Comparison of ENCODE assay signal across 29 cellular contexts in genomic region chr1:154572433-154573167, GRCh38. TPM values are rescaled to one million over a fixed set of nuclear protein-coding genes. Genes with fewer than 3 reads are reported as not detected.
DNase-seq lines count a peak whose midpoint lies in the region; ATAC-seq and TF ChIP-seq lines count a peak whose summit lies in the region.
"Had no signal": no experiment of that assay in that cellular context is flagged by ENCODE, and none has a peak within 500 bp of the region (broad histone marks: within the 10 kb centered on the region; RNA-seq: fewer than 3 reads in every experiment).

No MANE protein-coding gene starts in this region.

- H3K4me3 ChIP-seq in GM23338 (no peak overlapping the region), trophoblast cell (ENCODE audit: low read depth, low read length) (peak overlapping the region; percentile 14)
- H3K4me3 ChIP-seq: ascending aorta, cardiac muscle cell, neural progenitor cell, spleen, uterus had no signal

- H2BK120ac ChIP-seq in trophoblast cell (ENCODE audit: insufficient read depth, low read length, poor library complexity) = no peak overlapping the region

- ATAC-seq in GM23338 (peak; percentile 5; the same call in 1 of the 3 replicates), HG02884 (IDR thresholded peaks at IDR 0.05; ENCODE audit: unreplicated experiment) (no peak), HG03442 (IDR thresholded peaks at IDR 0.05; ENCODE audit: unreplicated experiment) (no peak)
- no peak for ATAC-seq in activated CD8-positive, alpha-beta T cell treated with anti-CD3 and anti-CD28 coated beads for 36 hours
- ATAC-seq: effector memory CD8-positive, alpha-beta T cell; left lobe of liver; right cardiac atrium; stimulated activated naive CD8-positive, alpha-beta T cell treated with anti-CD3 and anti-CD28 coated beads, Interleukin-15, amount 100 ng/mL, for 72 hours had no signal

- intact Hi-C loops in activated CD8-positive, alpha-beta T cell treated with anti-CD3 and anti-CD28 coated beads for 36 hours (cut with micrococcal nuclease) = no loop called here

- 0 out of 2 replicates have a peak, but pooled peaks cover 4% of the 10 kb centered on the region for H3K27me3 ChIP-seq in GM23338 (ENCODE audit: insufficient read depth)
- no peaks in the 10 kb centered on the region for H3K27me3 ChIP-seq in trophoblast cell (ENCODE audit: insufficient read depth, low read length)
- H3K27me3 ChIP-seq: BE2C, uterus had no signal

- peaks cover 36% of the 10 kb centered on the region for H3K4me1 Mint-ChIP-seq in GM23338
- peaks cover 1% of the 10 kb centered on the region for H3K4me1 Mint-ChIP-seq in activated CD8-positive, alpha-beta T cell treated with anti-CD3 and anti-CD28 coated beads for 36 hours (ENCODE audit: low read depth)

- no peak overlapping the region for H2BK12ac ChIP-seq in trophoblast cell (ENCODE audit: low read length)

- no peaks in the 10 kb centered on the region for H3K79me2 ChIP-seq in GM23338 (replicated peaks; ENCODE audit: insufficient read depth)
- H3K79me2 ChIP-seq in trophoblast cell (ENCODE audit: control insufficient read depth, insufficient read depth, low read length, poor library complexity) = no peaks in the 10 kb centered on the region

- H4K91ac ChIP-seq in trophoblast cell (ENCODE audit: low read depth, low read length) = no peak overlapping the region

- H2BK5ac ChIP-seq in trophoblast cell (ENCODE audit: low read depth, low read length, poor library complexity) = no peak overlapping the region

- no peak overlapping the region for H3K4me3 Mint-ChIP-seq in GM23338
- no peak overlapping the region for H3K4me3 Mint-ChIP-seq in activated CD8-positive, alpha-beta T cell treated with anti-CD3 and anti-CD28 coated beads for 36 hours
- H3K4me3 Mint-ChIP-seq: effector memory CD8-positive, alpha-beta T cell; neural progenitor cell; stimulated activated naive CD8-positive, alpha-beta T cell treated with anti-CD3 and anti-CD28 coated beads, Interleukin-15, amount 100 ng/mL, for 72 hours had no signal

- no peak overlapping the region for H4K12ac ChIP-seq in trophoblast cell (ENCODE audit: low read depth, low read length)

- H3K9me2 ChIP-seq in GM23338 (ENCODE audit: insufficient read depth) = no peaks in the 10 kb centered on the region

- H4K20me1 ChIP-seq in GM23338 (replicated peaks; ENCODE audit: insufficient read depth) = peaks cover 4% of the 10 kb centered on the region; the same call in 1 of the 2 replicates

- H2AK5ac ChIP-seq in trophoblast cell (ENCODE audit: low read length) = no peak overlapping the region

- H3K27me3 Mint-ChIP-seq in GM23338 (ENCODE audit: insufficient read depth, low read depth, poor library complexity) = peaks cover 30% of the 10 kb centered on the region
- peaks cover under 1% of the 10 kb centered on the region for H3K27me3 Mint-ChIP-seq in activated CD8-positive, alpha-beta T cell treated with anti-CD3 and anti-CD28 coated beads for 36 hours

- no peak overlapping the region for H3K27ac ChIP-seq in GM23338 (ENCODE audit: low read depth)
- no peak overlapping the region for H3K27ac ChIP-seq in trophoblast cell (ENCODE audit: low read depth, low read length)
- H3K27ac ChIP-seq: ascending aorta, cardiac muscle cell, neural progenitor cell, spleen, uterus had no signal

- H3K4me1 ChIP-seq in GM23338 (ENCODE audit: insufficient read depth) (peaks cover 12% of the 10 kb centered on the region), trophoblast cell (ENCODE audit: control insufficient read depth in 1 of 2, insufficient read depth in 2 of 2, low read length in 2 of 2) (peaks cover 3 to 4% of the 10 kb centered on the region in 2 experiments)

- no peak overlapping the region for H3K4ac ChIP-seq in trophoblast cell (ENCODE audit: low read depth, low read length)

- CTCF ChIA-PET in activated CD8-positive, alpha-beta T cell treated with anti-CD3 and anti-CD28 coated beads for 36 hours (lab: Charles Lee) = no interaction called here

- WGBS in trophoblast cell (ENCODE audit: extremely low coverage, insufficient coverage, insufficient read length) = no CpG with 5 or more reads among the region's 12 CpGs

- no peak overlapping the region for H3K27ac Mint-ChIP-seq in GM23338
- H3K27ac Mint-ChIP-seq in activated CD8-positive, alpha-beta T cell treated with anti-CD3 and anti-CD28 coated beads for 36 hours = no peak overlapping the region
- H3K27ac Mint-ChIP-seq: effector memory CD8-positive, alpha-beta T cell; stimulated activated naive CD8-positive, alpha-beta T cell treated with anti-CD3 and anti-CD28 coated beads, Interleukin-15, amount 100 ng/mL, for 72 hours had no signal

- no peak overlapping the region for H3K14ac ChIP-seq in trophoblast cell (ENCODE audit: low read length)

- POLR2A ChIA-PET in activated CD8-positive, alpha-beta T cell treated with anti-CD3 and anti-CD28 coated beads for 36 hours (lab: Charles Lee) = interaction anchor here (0.8 to 1.6 kb wide), 3 partner anchors 11 to 83 kb away, joined by 3 to 5 read pairs (median 3); no protein-coding TSS in a partner anchor

- 0 out of 2 replicates have a peak, but pooled peaks cover 5% of the 10 kb centered on the region for H3F3A ChIP-seq in GM23338 (replicated peaks; ENCODE audit: low read depth)

- H3K4me2 ChIP-seq in GM23338 (no peak overlapping the region), trophoblast cell (ENCODE audit: low read length) (no peak overlapping the region)
- H3K4me2 ChIP-seq: neural progenitor cell had no signal

- H3K9me3 Mint-ChIP-seq in GM23338 = no peaks in the 10 kb centered on the region
- no peaks in the 10 kb centered on the region for H3K9me3 Mint-ChIP-seq in activated CD8-positive, alpha-beta T cell treated with anti-CD3 and anti-CD28 coated beads for 36 hours
- H3K9me3 Mint-ChIP-seq: effector memory CD8-positive, alpha-beta T cell; neural progenitor cell; stimulated activated naive CD8-positive, alpha-beta T cell treated with anti-CD3 and anti-CD28 coated beads, Interleukin-15, amount 100 ng/mL, for 72 hours had no signal

- H3K36me3 Mint-ChIP-seq in GM23338 (ENCODE audit: low read depth) = peaks cover 12% of the 10 kb centered on the region; the same call in 1 of the 3 replicates
- no peaks in the 10 kb centered on the region for H3K36me3 Mint-ChIP-seq in activated CD8-positive, alpha-beta T cell treated with anti-CD3 and anti-CD28 coated beads for 36 hours (ENCODE audit: low read depth)

- no peaks in the 10 kb centered on the region for H3K79me1 ChIP-seq in trophoblast cell (ENCODE audit: low read length)

- H3K36me3 ChIP-seq in GM23338 (ENCODE audit: insufficient read depth) = no peaks in the 10 kb centered on the region
- H3K36me3 ChIP-seq in trophoblast cell (ENCODE audit: control insufficient read depth in 1 of 2, insufficient read depth in 2 of 2, low read length in 2 of 2) = no peaks in the 10 kb centered on the region
- H3K36me3 ChIP-seq: ascending aorta, cardiac muscle cell, neural progenitor cell, uterus had no signal

- H4K8ac ChIP-seq in trophoblast cell (ENCODE audit: low read depth, low read length) = no peak overlapping the region

- H3K9ac ChIP-seq in trophoblast cell (ENCODE audit: low read length) = no peak overlapping the region
- H3K9ac ChIP-seq: neural progenitor cell had no signal

- peak; percentile 32 for DNase-seq in NCI-H2227 (lab: John Stamatoyannopoulos, UW; ENCODE audit: unreplicated experiment)
- DNase-seq in NCI-H2227 treated with DMSO at 0.1 percent for 48 hours (lab: John Stamatoyannopoulos, UW) = no peak
- DNase-seq in GM23338 (ENCODE audit: low spot score) = peak; percentile 30
- peak; percentile 79 for DNase-seq in cerebellar cortex (ENCODE audit: low spot score)
- DNase-seq in trophoblast cell = no peak
- no peak for DNase-seq in activated CD8-positive, alpha-beta T cell treated with anti-CD3 and anti-CD28 coated beads for 36 hours
- DNase-seq: activated CD4-positive, alpha-beta T cell treated with anti-CD3 and anti-CD28 coated beads for 48 hours; activated T-cell treated with anti-CD3 and anti-CD28 coated beads, Interleukin-2, amount 50 U/mL, for 1 hour; BE2C; effector memory CD8-positive, alpha-beta T cell; erythroblast; KG1; MM.1S; NCI-H2029 treated with DMSO at 0.1 percent for 48 hours; NCI-H446 treated with DMSO at 0.1 percent for 48 hours; NCI-H774; right cardiac atrium; SIG-M5; spleen; stimulated activated CD8-positive, alpha-beta memory T cell treated with anti-CD3 and anti-CD28 coated beads, Interleukin-4, amount 100 ng/mL, for 48 hours; stimulated activated naive CD8-positive, alpha-beta T cell treated with anti-CD3 and anti-CD28 coated beads, Interleukin-15, amount 100 ng/mL, for 72 hours; T-helper 9 cell; uterus had no signal

- H3K23ac ChIP-seq in trophoblast cell (ENCODE audit: low read length) = no peak overlapping the region

- no peak overlapping the region for H3K18ac ChIP-seq in trophoblast cell (ENCODE audit: low read length)

- no peak overlapping the region for H2AFZ ChIP-seq in GM23338
- no peak overlapping the region for H2AFZ ChIP-seq in trophoblast cell (ENCODE audit: insufficient read depth, low read length, poor library complexity)
- H2AFZ ChIP-seq: neural progenitor cell had no signal

- peaks cover 10% of the 10 kb centered on the region for H3K9me3 ChIP-seq in trophoblast cell (ENCODE audit: insufficient read depth, low read depth, low read length)
- H3K9me3 ChIP-seq: ascending aorta, BE2C, spleen, uterus had no signal

- no peak for TF ChIP-seq CTCF in GM23338 (conservative IDR thresholded peaks at IDR 0.05; ENCODE audit: low read depth in 2 of 2)
- no peak for TF ChIP-seq CTCF in activated CD8-positive, alpha-beta T cell treated with anti-CD3 and anti-CD28 coated beads for 36 hours (IDR thresholded peaks at IDR 0.05)

RNA-seq across cellular contexts. Expression of gene CHRNB2, which starts 5.0 kb away (rescaled TPM):
- 3.6 and 5.3 TPM in 2 replicates for total RNA-seq in GM23338 (2014; rRNA removed; shearing (Covaris generic))
- polyA plus RNA-seq in GM23338 (2016; fragmentation: Nextera tagmentation; extraction: Ambion mirVana) = 0.73 and 0.92 TPM in 2 replicates
- 0.04 and 0.08 TPM in 2 replicates for polyA plus RNA-seq in trophoblast cell (2013)
- total RNA-seq in activated CD8-positive, alpha-beta T cell treated with anti-CD3 and anti-CD28 coated beads for 36 hours = not detected
- total RNA-seq: ascending aorta, right cardiac atrium had no signal
- polyA plus RNA-seq: cardiac muscle cell had no signal

RNA-seq across cellular contexts. Expression of gene UBE2Q1, which starts 14.1 kb away (rescaled TPM):
- 27.3 and 33.0 TPM in 2 replicates for total RNA-seq in GM23338 (2014; rRNA removed; shearing (Covaris generic))
- 15.5 and 18.4 TPM in 2 replicates for polyA plus RNA-seq in GM23338 (2016; fragmentation: Nextera tagmentation; extraction: Ambion mirVana)
- 36.7 and 37.7 TPM in 2 replicates for polyA plus RNA-seq in trophoblast cell (2013)
- total RNA-seq in activated CD8-positive, alpha-beta T cell treated with anti-CD3 and anti-CD28 coated beads for 36 hours = 10 to 100 TPM; 71.2 to 74.6 TPM

RNA-seq across cellular contexts. Expression of gene ADAR, which starts 35.4 kb away (rescaled TPM):
- 188 TPM in 2 replicates for total RNA-seq in GM23338 (2014; rRNA removed; shearing (Covaris generic))
- 80.0 and 96.4 TPM in 2 replicates for polyA plus RNA-seq in GM23338 (2016; fragmentation: Nextera tagmentation; extraction: Ambion mirVana)
- polyA plus RNA-seq in trophoblast cell (2013) = 68.1 and 71.9 TPM in 2 replicates
- total RNA-seq in activated CD8-positive, alpha-beta T cell treated with anti-CD3 and anti-CD28 coated beads for 36 hours = 100 to 1,000 TPM; 261 to 267 TPM

Comparison
In these comparisons a context has a peak if more than half of its experiments do, and no peak if none do; other contexts are left out.
1. DNase-seq: peak in NCI-H2227 (single experiment), GM23338 (single experiment) and cerebellar cortex (single experiment); none in NCI-H2227 treated with DMSO at 0.1 percent for 48 hours (single experiment), trophoblast cell (0 of 2) and activated CD8-positive, alpha-beta T cell treated with anti-CD3 and anti-CD28 coated beads for 36 hours (single experiment).